ENCODE assay signal across 11 cellular contexts in the genomic region with DNA sequence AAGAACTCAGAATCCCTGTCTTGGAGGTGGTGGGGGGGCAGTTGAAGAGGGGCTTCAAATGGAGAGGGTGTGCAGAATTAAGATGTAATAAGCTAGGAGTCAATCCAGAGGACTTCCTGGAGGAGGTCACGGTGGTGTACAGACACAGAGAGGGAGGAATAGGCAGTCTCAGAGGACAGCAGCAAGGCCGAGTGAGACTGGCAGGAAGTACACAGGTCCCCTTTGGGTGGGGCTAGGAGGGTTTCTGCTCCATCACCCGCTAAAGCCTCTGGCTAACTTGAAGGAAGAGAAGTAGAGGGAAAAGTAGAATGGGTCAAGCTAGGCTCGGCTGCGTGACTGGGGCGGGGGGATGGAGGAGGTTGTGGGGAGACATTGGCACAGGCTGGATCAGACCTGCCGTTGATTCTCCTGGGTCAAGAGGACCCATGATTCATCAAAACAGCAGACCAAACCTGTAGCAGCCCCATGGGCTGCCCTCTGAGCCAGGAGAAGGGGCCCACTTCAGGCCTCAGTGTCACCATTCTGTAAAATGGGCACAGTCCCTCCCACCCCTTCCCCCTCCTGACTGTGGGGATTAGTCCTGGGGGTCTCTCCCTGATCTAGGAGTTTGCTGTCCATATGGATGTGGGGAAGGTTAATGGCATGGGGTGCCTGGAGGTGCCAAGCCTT. TPM values are rescaled to one million over a fixed set of nuclear protein-coding genes. Genes with fewer than 3 reads are reported as not detected.
A peak's percentile ranks its signal among the peaks of the same experiment; 100 is the strongest.
DNase-seq lines count a peak whose midpoint lies in the region; ATAC-seq and TF ChIP-seq lines count a peak whose summit lies in the region.
"Had no signal": no experiment of that assay in that cellular context is flagged by ENCODE, and none has a peak within 500 bp of the region (broad histone marks: within the 10 kb centered on the region; RNA-seq: fewer than 3 reads in every experiment).

No MANE protein-coding gene starts in this region.

- DNase-seq in GM06990 (ENCODE audit: extremely low read depth, insufficient read length) = peak; percentile 44
- peak; percentile 23 for DNase-seq in M059J (ENCODE audit: low read depth)
- no peak for DNase-seq in coronary artery (ENCODE audit: low spot score)
- DNase-seq in gastrocnemius medialis = no peak
- DNase-seq in SIG-M5 (lab: John Stamatoyannopoulos, UW) = no peak
- DNase-seq in DMS153 treated with DMSO at 0.1 percent for 48 hours (lab: John Stamatoyannopoulos, UW; ENCODE audit: unreplicated experiment) = no peak
- no peak for DNase-seq in midbrain (lab: John Stamatoyannopoulos, UW)
- no peak for DNase-seq in SIG-M5 treated with dmso at 0.1 percent for 504 hours (lab: John Stamatoyannopoulos, UW; ENCODE audit: unreplicated experiment)
- DNase-seq: COR-L47, cortex of kidney, NCI-H526 treated with DMSO at 0.1 percent for 48 hours had no signal

- intact Hi-C loops in gastrocnemius medialis (cut with DNase I; ENCODE audit: low total_unique reads) = no loop called here

- H3K4me1 ChIP-seq in gastrocnemius medialis = peaks cover 24% of the 10 kb centered on the region in 2 donors

- no peak for TF ChIP-seq POLR2A in gastrocnemius medialis (IDR thresholded peaks at IDR 0.05)

- H3K27ac ChIP-seq in coronary artery = peak overlapping the region; percentile 95 to 98
- H3K27ac ChIP-seq in gastrocnemius medialis = peak overlapping the region in 3 of 4 donors; percentile 60 to 68 (median 66)

- no peaks in the 10 kb centered on the region for H3K27me3 ChIP-seq in GM06990 (replicated peaks; ENCODE audit: control insufficient read depth, insufficient read depth, low read length)
- H3K27me3 ChIP-seq in gastrocnemius medialis = no peaks in the 10 kb centered on the region

- TF ChIP-seq CTCF in GM06990 (IDR thresholded peaks at IDR 0.05; ENCODE audit: insufficient read depth, low read length, poor library complexity, severe bottlenecking) (no peak), coronary artery (IDR thresholded peaks at IDR 0.05) (no peak), gastrocnemius medialis (IDR thresholded peaks at IDR 0.05 in 4 of 5, conservative IDR thresholded peaks at IDR 0.05 in 1 of 5) (no peak)

- ATAC-seq in gastrocnemius medialis = no peak

- H3K4me3 ChIP-seq in GM06990 (replicated peaks; ENCODE audit: low read depth, low read length) = no peak overlapping the region
- H3K4me3 ChIP-seq in coronary artery = peak overlapping the region; percentile 12
- no peak overlapping the region for H3K4me3 ChIP-seq in gastrocnemius medialis

- in situ Hi-C loops in gastrocnemius medialis (cut with MboI; ENCODE audit: low sequenced_read_pairs in 4 of 4) = no loop called here

- H3K9me3 ChIP-seq in gastrocnemius medialis = no peaks in the 10 kb centered on the region

- H3K36me3 ChIP-seq in GM06990 (ENCODE audit: control insufficient read depth, insufficient read depth, low read length) (no peaks in the 10 kb centered on the region), gastrocnemius medialis (peaks cover 0 to 9% of the 10 kb centered on the region in 2 donors)

RNA-seq across cellular contexts. Expression of a gene that starts 16.9 kb away (rescaled TPM):
- 3.4 and 8.2 TPM in 2 replicates for total RNA-seq in M059J (2014; rRNA removed; shearing (Covaris generic))
- 100 to 1,000 TPM in 2 of 4 donors, 10 to 100 TPM in 2; 38.2 to 145 (median 88.5) TPM for total RNA-seq in gastrocnemius medialis

RNA-seq across cellular contexts. Expression of a gene that starts 48.1 kb away (rescaled TPM):
- 8.2 and 10.6 TPM in 2 replicates for total RNA-seq in M059J (2014; rRNA removed; shearing (Covaris generic))
- 1 to 10 TPM; 4.9 to 6.7 (median 5.5) TPM for total RNA-seq in gastrocnemius medialis

RNA-seq across cellular contexts. Expression of a gene that starts 55.7 kb away (rescaled TPM):
- total RNA-seq in M059J (2014; rRNA removed; shearing (Covaris generic)) = 93.7 and 148 TPM in 2 replicates
- 100 to 1,000 TPM; 110 to 184 (median 153) TPM for total RNA-seq in gastrocnemius medialis

Comparison
In these comparisons a context has a peak if more than half of its experiments do, and no peak if none do; other contexts are left out.
1. DNase-seq: peak in GM06990 (single experiment) and M059J (single experiment); none in coronary artery (single experiment), gastrocnemius medialis (0 of 2), SIG-M5 (single experiment), DMS153 treated with DMSO at 0.1 percent for 48 hours (single experiment), midbrain (single experiment) and SIG-M5 treated with dmso at 0.1 percent for 504 hours (single experiment).